Comparison of ENCODE assay signal across 38 cellular contexts in genomic region chr13:98080280-98080679, GRCh38.
"Had no signal": no experiment of that assay in that cellular context is flagged by ENCODE, and none has a peak within 500 bp of the region (broad histone marks: within the 10 kb centered on the region; RNA-seq: fewer than 3 reads in every experiment).

No MANE protein-coding gene starts in this region.

- H3K4me3 ChIP-seq: adrenal gland, body of pancreas, cardiac muscle cell, coronary artery, dorsolateral prefrontal cortex, esophagus muscularis mucosa, gastrocnemius medialis, heart left ventricle had no signal

- H3K27me3 Mint-ChIP-seq: activated CD4-positive, alpha-beta T cell treated with anti-CD3 and anti-CD28 coated beads, Interleukin-2, amount 10 ng/mL, durations not matched to agents 24 days and 14 days; activated naive CD8-positive, alpha-beta T cell treated with anti-CD3 and anti-CD28 coated beads, Interleukin-2, amount 50 U/mL, for 24 hours; dendritic cell treated with granulocyte-macrophage colony-stimulating factor and Interleukin-4, amounts not matched to agents 40 ng/mL and 50 ng/mL, for 4 days had no signal

- H3K9me3 Mint-ChIP-seq: activated CD4-positive, alpha-beta memory T cell treated with anti-CD3 and anti-CD28 coated beads for 36 hours; activated CD4-positive, alpha-beta T cell treated with anti-CD3 and anti-CD28 coated beads, Interleukin-2, amount 10 ng/mL, durations not matched to agents 24 days and 14 days; activated naive CD4-positive, alpha-beta T cell treated with anti-CD3 and anti-CD28 coated beads for 36 hours; activated naive CD4-positive, alpha-beta T cell treated with anti-CD3 and anti-CD28 coated beads, Interleukin-2, amount 50 U/mL, for 24 hours; activated naive CD8-positive, alpha-beta T cell treated with anti-CD3 and anti-CD28 coated beads for 36 hours; activated naive CD8-positive, alpha-beta T cell treated with anti-CD3 and anti-CD28 coated beads, Interleukin-2, amount 50 U/mL, for 24 hours; activated T-helper 1 cell treated with anti-CD3 and anti-CD28 coated beads, Interleukin-12 subunit alpha, Interleukin-12 subunit beta, Interleukin-2, Interleukin-4 antibody, amounts not matched to agents 30 ng/mL and 10 ng/mL and 1 ng/mL, durations not matched to agents 14 hours and 24 hours and 36 hours; activated T-helper 2 cell treated with anti-CD3 and anti-CD28 coated beads, Interferon-gamma antibody, Interleukin-2, Interleukin-4, amounts not matched to agents 10 μg/mL and 5 μg/mL and 100 μg/mL, durations not matched to agents 14 hours and 24 hours and 36 hours; T-cell; T-helper 1 cell treated with Interleukin-12 subunit alpha and Interleukin-12 subunit beta and Interleukin-4 antibody, amounts not matched to agents 30 μg/mL and 1 μg/mL, for 36 hours had no signal

- H3K4me1 ChIP-seq: adrenal gland, body of pancreas, esophagus muscularis mucosa, foreskin keratinocyte, gastrocnemius medialis, heart left ventricle had no signal

- H3K27me3 ChIP-seq: adrenal gland, body of pancreas, cardiac muscle cell, esophagus muscularis mucosa, foreskin keratinocyte, gastrocnemius medialis, heart left ventricle had no signal

- H3K27ac Mint-ChIP-seq: activated CD4-positive, alpha-beta memory T cell treated with anti-CD3 and anti-CD28 coated beads for 36 hours; activated CD4-positive, alpha-beta T cell treated with anti-CD3 and anti-CD28 coated beads for 36 hours; activated CD4-positive, alpha-beta T cell treated with anti-CD3 and anti-CD28 coated beads, Interleukin-2, amount 10 ng/mL, durations not matched to agents 24 days and 14 days; activated CD8-positive, alpha-beta memory T cell treated with anti-CD3 and anti-CD28 coated beads, Interleukin-2, amount 10 ng/mL, durations not matched to agents 7 days and 5 days; activated CD8-positive, alpha-beta T cell treated with anti-CD3 and anti-CD28 coated beads, Interleukin-2, amount 10 ng/mL, durations not matched to agents 7 days and 5 days; activated naive CD4-positive, alpha-beta T cell treated with anti-CD3 and anti-CD28 coated beads for 36 hours; activated naive CD4-positive, alpha-beta T cell treated with anti-CD3 and anti-CD28 coated beads, Interleukin-2, amount 50 U/mL, for 24 hours; activated naive CD8-positive, alpha-beta T cell treated with anti-CD3 and anti-CD28 coated beads for 36 hours; activated naive CD8-positive, alpha-beta T cell treated with anti-CD3 and anti-CD28 coated beads, Interleukin-2, amount 50 U/mL, for 24 hours; activated T-helper 1 cell treated with anti-CD3 and anti-CD28 coated beads, Interleukin-12 subunit alpha, Interleukin-12 subunit beta, Interleukin-2, Interleukin-4 antibody, amounts not matched to agents 30 ng/mL and 10 ng/mL and 1 ng/mL, durations not matched to agents 14 hours and 24 hours and 36 hours; activated T-helper 2 cell treated with anti-CD3 and anti-CD28 coated beads, Interferon-gamma antibody, Interleukin-2, Interleukin-4, amounts not matched to agents 10 μg/mL and 5 μg/mL and 100 μg/mL, durations not matched to agents 14 hours and 24 hours and 36 hours; dendritic cell treated with granulocyte-macrophage colony-stimulating factor and Interleukin-4, amounts not matched to agents 40 ng/mL and 50 ng/mL, for 4 days; endodermal cell; T-cell; T-helper 1 cell treated with Interleukin-12 subunit alpha and Interleukin-12 subunit beta and Interleukin-4 antibody, amounts not matched to agents 30 μg/mL and 1 μg/mL, for 36 hours had no signal

- H3K4me3 Mint-ChIP-seq: activated CD4-positive, alpha-beta memory T cell treated with anti-CD3 and anti-CD28 coated beads for 36 hours; activated CD4-positive, alpha-beta T cell treated with anti-CD3 and anti-CD28 coated beads for 36 hours; activated CD4-positive, alpha-beta T cell treated with anti-CD3 and anti-CD28 coated beads, Interleukin-2, amount 10 ng/mL, durations not matched to agents 24 days and 14 days; activated CD8-positive, alpha-beta memory T cell treated with anti-CD3 and anti-CD28 coated beads, Interleukin-2, amount 10 ng/mL, durations not matched to agents 7 days and 5 days; activated CD8-positive, alpha-beta T cell treated with anti-CD3 and anti-CD28 coated beads, Interleukin-2, amount 10 ng/mL, durations not matched to agents 7 days and 5 days; activated naive CD4-positive, alpha-beta T cell treated with anti-CD3 and anti-CD28 coated beads for 36 hours; activated naive CD4-positive, alpha-beta T cell treated with anti-CD3 and anti-CD28 coated beads, Interleukin-2, amount 50 U/mL, for 24 hours; activated naive CD8-positive, alpha-beta T cell treated with anti-CD3 and anti-CD28 coated beads for 36 hours; activated naive CD8-positive, alpha-beta T cell treated with anti-CD3 and anti-CD28 coated beads, Interleukin-2, amount 50 U/mL, for 24 hours; activated T-helper 1 cell treated with anti-CD3 and anti-CD28 coated beads, Interleukin-12 subunit alpha, Interleukin-12 subunit beta, Interleukin-2, Interleukin-4 antibody, amounts not matched to agents 30 ng/mL and 10 ng/mL and 1 ng/mL, durations not matched to agents 14 hours and 24 hours and 36 hours; dendritic cell treated with granulocyte-macrophage colony-stimulating factor and Interleukin-4, amounts not matched to agents 40 ng/mL and 50 ng/mL, for 4 days; endodermal cell; T-cell; T-helper 1 cell treated with Interleukin-12 subunit alpha and Interleukin-12 subunit beta and Interleukin-4 antibody, amounts not matched to agents 30 μg/mL and 1 μg/mL, for 36 hours had no signal

- H3K36me3 ChIP-seq: adrenal gland, cardiac muscle cell, esophagus muscularis mucosa, gastrocnemius medialis, heart left ventricle, WERI-Rb-1 had no signal

- H3K27ac ChIP-seq: adrenal gland, body of pancreas, cardiac muscle cell, coronary artery, dorsolateral prefrontal cortex, esophagus muscularis mucosa, foreskin keratinocyte, gastrocnemius medialis, heart left ventricle, WERI-Rb-1 had no signal

- ATAC-seq: activated CD4-positive, alpha-beta T cell treated with anti-CD3 and anti-CD28 coated beads for 36 hours; activated CD8-positive, alpha-beta memory T cell treated with anti-CD3 and anti-CD28 coated beads, Interleukin-2, amount 10 ng/mL, durations not matched to agents 7 days and 5 days; activated CD8-positive, alpha-beta T cell treated with anti-CD3 and anti-CD28 coated beads, Interleukin-2, amount 10 ng/mL, durations not matched to agents 7 days and 5 days; activated naive CD8-positive, alpha-beta T cell treated with anti-CD3 and anti-CD28 coated beads, Interleukin-2, amount 50 U/mL, for 24 hours; body of pancreas; foreskin keratinocyte; gastrocnemius medialis; heart left ventricle; T-cell had no signal

- H3K4me1 Mint-ChIP-seq: activated CD4-positive, alpha-beta T cell treated with anti-CD3 and anti-CD28 coated beads for 36 hours; activated CD4-positive, alpha-beta T cell treated with anti-CD3 and anti-CD28 coated beads, Interleukin-2, amount 10 ng/mL, durations not matched to agents 24 days and 14 days; activated CD8-positive, alpha-beta memory T cell treated with anti-CD3 and anti-CD28 coated beads, Interleukin-2, amount 10 ng/mL, durations not matched to agents 7 days and 5 days; activated naive CD4-positive, alpha-beta T cell treated with anti-CD3 and anti-CD28 coated beads, Interleukin-2, amount 50 U/mL, for 24 hours; activated naive CD8-positive, alpha-beta T cell treated with anti-CD3 and anti-CD28 coated beads for 36 hours; activated naive CD8-positive, alpha-beta T cell treated with anti-CD3 and anti-CD28 coated beads, Interleukin-2, amount 50 U/mL, for 24 hours; endodermal cell; T-cell had no signal

- H3K9me3 ChIP-seq: adrenal gland, body of pancreas, gastrocnemius medialis, heart left ventricle had no signal

- H3K36me3 Mint-ChIP-seq: activated CD4-positive, alpha-beta memory T cell treated with anti-CD3 and anti-CD28 coated beads for 36 hours; activated CD8-positive, alpha-beta memory T cell treated with anti-CD3 and anti-CD28 coated beads, Interleukin-2, amount 10 ng/mL, durations not matched to agents 7 days and 5 days; activated naive CD4-positive, alpha-beta T cell treated with anti-CD3 and anti-CD28 coated beads, Interleukin-2, amount 50 U/mL, for 24 hours; activated naive CD8-positive, alpha-beta T cell treated with anti-CD3 and anti-CD28 coated beads for 36 hours; T-cell had no signal

- DNase-seq: activated CD4-positive, alpha-beta memory T cell treated with anti-CD3 and anti-CD28 coated beads for 36 hours; activated CD4-positive, alpha-beta T cell treated with anti-CD3 and anti-CD28 coated beads for 36 hours; activated CD4-positive, alpha-beta T cell treated with anti-CD3 and anti-CD28 coated beads, Interleukin-2, amount 10 ng/mL, durations not matched to agents 24 days and 14 days; activated CD4-positive, CD25-positive, alpha-beta regulatory T cell; activated CD4-positive, CD25-positive, alpha-beta regulatory T cell treated with anti-CD3 and anti-CD28 coated beads, Interleukin-2, amount 50 U/mL, for 72 hours; activated CD8-positive, alpha-beta memory T cell treated with anti-CD3 and anti-CD28 coated beads, Interleukin-2, amount 10 ng/mL, durations not matched to agents 7 days and 5 days; activated CD8-positive, alpha-beta memory T cell treated with anti-CD3 and anti-CD28 coated beads, Interleukin-2, amount 50 U/mL, for 4 hours; activated CD8-positive, alpha-beta T cell treated with anti-CD3 and anti-CD28 coated beads, Interleukin-2, amount 10 ng/mL, durations not matched to agents 7 days and 5 days; activated effector memory CD4-positive, alpha-beta T cell treated with anti-CD3 and anti-CD28 coated beads, Interleukin-2, amount 50 U/mL, for 16 hours; activated naive CD4-positive, alpha-beta T cell treated with anti-CD3 and anti-CD28 coated beads for 36 hours; activated naive CD8-positive, alpha-beta T cell treated with anti-CD3 and anti-CD28 coated beads for 36 hours; activated naive CD8-positive, alpha-beta T cell treated with anti-CD3 and anti-CD28 coated beads, Interleukin-2, amount 50 U/mL, for 24 hours; activated T-cell treated with anti-CD3 and anti-CD28 coated beads, Interleukin-2, amount 50 U/mL, for 1 hour; activated T-cell treated with anti-CD3 and anti-CD28 coated beads, Interleukin-2, amount 50 U/mL, for 48 hours; adrenal gland; amygdala; aorta; body of pancreas; central memory CD4-positive, alpha-beta T cell; dorsolateral prefrontal cortex; effector memory CD4-positive, alpha-beta T cell; endodermal cell; erythroblast; foreskin keratinocyte; gastrocnemius medialis; glutamatergic neuron; heart left ventricle; T-cell; T1000; WERI-Rb-1 had no signal
